In the genomic region with DNA sequence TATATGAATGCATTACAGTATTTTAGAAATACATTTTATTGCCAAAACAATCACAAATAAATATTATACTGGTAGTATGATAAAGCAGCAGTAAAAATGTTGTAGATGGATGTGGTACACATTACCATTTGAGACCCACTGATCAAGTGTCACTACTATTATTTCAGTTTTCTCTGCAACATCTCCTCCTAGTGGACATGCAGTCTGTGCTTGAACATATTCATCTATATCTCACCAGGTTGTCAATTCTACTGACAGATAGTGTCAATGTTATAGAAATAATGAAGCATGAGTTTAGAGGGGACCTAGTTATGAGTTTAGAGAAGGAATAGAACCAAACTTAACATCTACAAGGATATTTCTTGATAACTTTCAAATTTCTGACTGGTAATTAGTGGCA, we compare ENCODE assay signal across 8 cellular contexts. TPM values are rescaled to one million over a fixed set of nuclear protein-coding genes. Genes with fewer than 3 reads are reported as not detected.
DNase-seq lines count a peak whose midpoint lies in the region; ATAC-seq lines count a peak whose summit lies in the region.
"Had no signal": no experiment of that assay in that cellular context is flagged by ENCODE, and none has a peak within 500 bp of the region (broad histone marks: within the 10 kb centered on the region; RNA-seq: fewer than 3 reads in every experiment).

No MANE protein-coding gene starts in this region.

- H3K4me3 ChIP-seq in Karpas-422 (ENCODE audit: low read length) = no peak overlapping the region

- H3K9me2 ChIP-seq in Karpas-422 (replicated peaks; ENCODE audit: insufficient read depth, low read length) = no peaks in the 10 kb centered on the region

- H2AFZ ChIP-seq in Karpas-422 (ENCODE audit: low read length) = no peak overlapping the region

- no peak overlapping the region for H3K27ac ChIP-seq in Karpas-422 (ENCODE audit: low read length)

- DNase-seq in GM03348 (ENCODE audit: low spot score) (peak; percentile 6), Karpas-422 (peak; percentile 41), T47D (ENCODE audit: low read depth in 1 of 2, low spot score in 1 of 2) (peak; percentile 39 to 53), myocyte (ENCODE audit: low read depth) (peak; percentile 6), cerebellum (ENCODE audit: low spot score) (no peak)
- DNase-seq: NCI-H1436 treated with DMSO at 0.1 percent for 48 hours had no signal

- H4K20me1 ChIP-seq in Karpas-422 (ENCODE audit: insufficient read depth, low read depth, low read length) = no peaks in the 10 kb centered on the region

- H3K9me3 ChIP-seq in Karpas-422 (ENCODE audit: low read length) = no peaks in the 10 kb centered on the region

- ATAC-seq in HG02571 (IDR thresholded peaks at IDR 0.05; ENCODE audit: unreplicated experiment) (no peak), HG03565 (IDR thresholded peaks at IDR 0.05; ENCODE audit: unreplicated experiment) (no peak)

- H3K4me2 ChIP-seq in Karpas-422 (ENCODE audit: low read depth, low read length, poor library complexity, severe bottlenecking) = no peak overlapping the region

- H3K79me2 ChIP-seq in Karpas-422 (ENCODE audit: low read length) = no peaks in the 10 kb centered on the region

- no peak overlapping the region for H3K9ac ChIP-seq in Karpas-422 (ENCODE audit: low read length)

- no peaks in the 10 kb centered on the region for H3K4me1 ChIP-seq in Karpas-422 (ENCODE audit: low read length)

- H3K36me3 ChIP-seq in Karpas-422 (ENCODE audit: insufficient read depth, low read length) = 0 out of 2 replicates have a peak, but pooled peaks cover 6% of the 10 kb centered on the region

- H3K27me3 ChIP-seq in Karpas-422 (ENCODE audit: low read length) = no peaks in the 10 kb centered on the region

- in situ Hi-C loops in T47D (cut with HindIII; ENCODE audit: low pct_unique_long_range_greater_than_20kb, low sequenced_read_pairs) = no loop called here

RNA-seq across cellular contexts. Expression of gene ELOVL7, which starts 39.2 kb away (rescaled TPM):
- total RNA-seq in Karpas-422 (2014; rRNA removed; shearing (Covaris generic); ENCODE audit: low replicate concordance) = 0.11 TPM in 1 of 2 replicates, not detected in the other
- total RNA-seq in myocyte = 0.13 TPM in 1 of 2 replicates, not detected in the other
- 0.03 TPM for polyA plus RNA-seq in myocyte (2012)
- total RNA-seq in cerebellum = 9.2 TPM
